ENCODE assay signal across 1 cellular context in genomic region chr2:27409321-27410073, GRCh38.
TF ChIP-seq lines count a peak whose summit lies in the region.

TSS of gene PPM1G (minus strand) at chr2:27409591. CDS start at chr2:27409422, 169 bp downstream.

TF ChIP-seq in GM12878, 131 proteins besides CTCF, POLR2A, EP300 and RAD21 (continued from another document and continues in another):
- TF ChIP-seq MYC (IDR thresholded peaks at IDR 0.05; ENCODE audit: insufficient read depth, insufficient read length, insufficient replicate concordance, low read length, severe bottlenecking) (peak; percentile 59), BCLAF1 (IDR thresholded peaks at IDR 0.05) (no peak), ZBTB40 (IDR thresholded peaks at IDR 0.05; ENCODE audit: borderline replicate concordance) (peak; percentile 68; the same call in 1 of the 2 replicates), PKNOX1 (IDR thresholded peaks at IDR 0.05) (peak; percentile 42; the same call in 1 of the 2 replicates), RFX5 (IDR thresholded peaks at IDR 0.05; ENCODE audit: low read depth, low read length) (peak; percentile 67; the same call in 1 of the 2 replicates), BRCA1 (IDR thresholded peaks at IDR 0.05; ENCODE audit: low read depth, low read length) (peak; percentile 87), IRF4 (IDR thresholded peaks at IDR 0.05; ENCODE audit: low read depth, low read length) (no peak), ZNF217 (IDR thresholded peaks at IDR 0.05) (no peak), CBX5 (IDR thresholded peaks at IDR 0.05; ENCODE audit: low read depth) (no peak), SUPT20H (IDR thresholded peaks at IDR 0.05; ENCODE audit: borderline replicate concordance, control insufficient read depth, low read depth, low read length) (no peak), RB1 (IDR thresholded peaks at IDR 0.05; ENCODE audit: borderline replicate concordance) (peak; percentile 76; the same call in 1 of the 2 replicates), PAX8 (IDR thresholded peaks at IDR 0.05) (no peak), SMAD5 (IDR thresholded peaks at IDR 0.05; ENCODE audit: low read depth) (peak; percentile 88), CHD4 (IDR thresholded peaks at IDR 0.05) (no peak), TCF12 (IDR thresholded peaks at IDR 0.05; ENCODE audit: low read depth, low read length) (peak; percentile 74; the same call in 1 of the 2 replicates), TCF3 (IDR thresholded peaks at IDR 0.05; ENCODE audit: borderline replicate concordance, insufficient read depth, low read depth, low read length) (0 out of 2 replicates have a peak, but pooled peaks have one; percentile 69), TARDBP (IDR thresholded peaks at IDR 0.05; ENCODE audit: borderline replicate concordance) (0 out of 2 replicates have a peak, but pooled peaks have one; percentile 27), IKZF2 (IDR thresholded peaks at IDR 0.05) (peak; percentile 16 to 23; a peak in 1 of 4 replicates), ZNF622 (IDR thresholded peaks at IDR 0.05) (no peak), BCL11A (IDR thresholded peaks at IDR 0.05; ENCODE audit: low read depth, low read length) (no peak), SIX5 (IDR thresholded peaks at IDR 0.05; ENCODE audit: low read depth, low read length, severe bottlenecking) (no peak), GABPA (IDR thresholded peaks at IDR 0.05; ENCODE audit: low read depth) (peak; percentile 81), YY1 (IDR thresholded peaks at IDR 0.05; ENCODE audit: low read depth, low read length) (peak; percentile 68; the same call in 1 of the 2 replicates), LARP7 (IDR thresholded peaks at IDR 0.05) (peak; percentile 90), MTA2 (IDR thresholded peaks at IDR 0.05; ENCODE audit: low read depth) (no peak), CUX1 (IDR thresholded peaks at IDR 0.05; ENCODE audit: insufficient replicate concordance, low read depth, low read length) (no peak), CBFB (IDR thresholded peaks at IDR 0.05; ENCODE audit: low read depth) (peak; percentile 67; the same call in 1 of the 2 replicates), MYB (IDR thresholded peaks at IDR 0.05; ENCODE audit: borderline replicate concordance, low read depth, low read length) (peak; percentile 46; the same call in 1 of the 2 replicates), CEBPB (IDR thresholded peaks at IDR 0.05; ENCODE audit: borderline replicate concordance in 1 of 2, low read depth in 2 of 2, low read length in 2 of 2) (no peak), HCFC1 (IDR thresholded peaks at IDR 0.05; ENCODE audit: low read length) (peak; percentile 51; the same call in 1 of the 2 replicates), POLR2AphosphoS5 (IDR thresholded peaks at IDR 0.05; ENCODE audit: low read length) (peak; percentile 93), E2F8 (IDR thresholded peaks at IDR 0.05; ENCODE audit: low read depth, partially characterized antibody) (peak; percentile 61), USF1 (IDR thresholded peaks at IDR 0.05; ENCODE audit: borderline replicate concordance, extremely low read length, insufficient read depth, low read depth, low read length) (no peak), ATF2 (IDR thresholded peaks at IDR 0.05; ENCODE audit: low read length) (no peak), ETV6 (conservative IDR thresholded peaks at IDR 0.05 in 1 of 2, IDR thresholded peaks at IDR 0.05 in 1 of 2; ENCODE audit: borderline replicate concordance in 1 of 2, low read depth in 1 of 2) (peak in 1 of 2 experiments; percentile 50; a peak in 2 of 4 replicates), MXI1 (IDR thresholded peaks at IDR 0.05; ENCODE audit: low read depth, low read length) (peak; percentile 79), CREM (IDR thresholded peaks at IDR 0.05; ENCODE audit: low read depth) (peak; percentile 40; the same call in 1 of the 2 replicates), POLR2AphosphoS2 (IDR thresholded peaks at IDR 0.05; ENCODE audit: low read depth, low read length) (peak; percentile 93), POU2F2 (IDR thresholded peaks at IDR 0.05; ENCODE audit: borderline replicate concordance, low read depth, low read length) (peak; percentile 61; the same call in 1 of the 3 replicates), CHD2 (IDR thresholded peaks at IDR 0.05; ENCODE audit: borderline replicate concordance, low read depth, low read length) (peak; percentile 99), MLLT1 (IDR thresholded peaks at IDR 0.05) (no peak; the same call in 1 of the 2 replicates)
